3 cellular contexts compared by ENCODE assay signal in the genomic region with DNA sequence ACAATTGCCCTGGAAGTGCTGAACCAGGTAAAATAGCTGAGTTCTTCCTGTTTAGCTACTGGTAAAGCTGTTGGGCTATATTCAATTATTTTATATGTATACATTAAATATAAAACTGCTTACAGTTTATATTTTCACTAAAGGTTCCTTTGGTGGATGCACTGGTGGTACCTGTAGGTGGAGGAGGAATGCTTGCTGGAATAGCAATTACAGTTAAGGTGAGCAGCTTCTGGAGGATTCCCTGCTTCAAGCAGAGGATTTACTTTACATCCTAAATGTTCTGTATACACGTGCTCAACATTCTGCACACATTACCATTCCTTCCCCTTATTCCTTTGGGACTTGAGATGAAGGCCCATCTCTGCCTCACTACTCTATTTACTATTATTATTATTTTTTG.
TF ChIP-seq lines count a peak whose summit lies in the region.

No MANE protein-coding gene starts in this region.

TF ChIP-seq in HepG2, 621 proteins besides CTCF, POLR2A, EP300 and RAD21:
- TF ChIP-seq SNAPC2 (CRISPR knock-in tag; IDR thresholded peaks at IDR 0.05) (no peak), ZNF12 (CRISPR knock-in tag; IDR thresholded peaks at IDR 0.05) (no peak), ZNF784 (CRISPR knock-in tag; IDR thresholded peaks at IDR 0.05; ENCODE audit: borderline replicate concordance) (no peak), ZFAT (CRISPR knock-in tag; conservative IDR thresholded peaks at IDR 0.05) (no peak), STAT5B (CRISPR knock-in tag; IDR thresholded peaks at IDR 0.05) (no peak), GLMP (CRISPR knock-in tag; IDR thresholded peaks at IDR 0.05; ENCODE audit: borderline replicate concordance) (no peak), MAZ (IDR thresholded peaks at IDR 0.05; ENCODE audit: borderline replicate concordance, low read depth, low read length) (no peak), MAZ (CRISPR knock-in tag; IDR thresholded peaks at IDR 0.05; ENCODE audit: low read depth) (no peak), KLF11 (CRISPR knock-in tag; IDR thresholded peaks at IDR 0.05) (no peak), POLR2G (IDR thresholded peaks at IDR 0.05; ENCODE audit: low read depth, low read length) (peak; percentile 37; the same call in 1 of the 2 replicates), GMEB2 (CRISPR knock-in tag; IDR thresholded peaks at IDR 0.05; ENCODE audit: low read depth) (no peak), HNRNPUL1 (IDR thresholded peaks at IDR 0.05; ENCODE audit: low read depth, low read length) (no peak), TOPORS (CRISPR knock-in tag; IDR thresholded peaks at IDR 0.05) (no peak), RBFOX2 (IDR thresholded peaks at IDR 0.05; ENCODE audit: low read depth, low read length) (0 out of 2 replicates have a peak, but pooled peaks have one; percentile 20), SAFB2 (CRISPR knock-in tag; IDR thresholded peaks at IDR 0.05; ENCODE audit: borderline replicate concordance, low read depth) (no peak), FLYWCH1 (CRISPR knock-in tag; IDR thresholded peaks at IDR 0.05) (no peak), SP1 (IDR thresholded peaks at IDR 0.05) (no peak), SP1 (CRISPR knock-in tag; IDR thresholded peaks at IDR 0.05) (no peak), AGO2 (optimal IDR thresholded peaks at IDR 0.05; ENCODE audit: low read depth, low read length) (peak; percentile 5)
- TF ChIP-seq, protein P1, sequence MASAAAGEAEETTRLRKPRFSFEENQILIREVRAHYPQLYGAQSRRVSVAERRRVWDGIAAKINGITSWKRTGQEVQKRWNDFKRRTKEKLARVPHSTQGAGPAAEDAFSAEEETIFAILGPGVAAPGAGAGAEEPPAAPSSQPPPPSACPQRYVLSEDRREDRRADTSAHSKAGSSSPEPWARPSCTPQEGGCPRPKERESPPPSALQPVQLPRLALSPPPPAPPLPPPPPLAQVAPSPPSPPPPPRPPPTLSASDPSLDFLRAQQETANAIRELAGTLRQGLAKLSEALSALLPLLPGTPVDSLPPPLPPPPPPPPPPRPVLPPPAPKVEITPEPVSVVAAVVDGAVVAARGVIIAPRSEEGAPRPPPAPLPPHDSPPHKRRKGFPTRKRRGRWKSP (CRISPR knock-in tag; IDR thresholded peaks at IDR 0.05): no peak

TF ChIP-seq in A549, 52 proteins besides CTCF, POLR2A, EP300 and RAD21:
- TF ChIP-seq JUN (IDR thresholded peaks at IDR 0.05) (no peak), POLR2AphosphoS2 (conservative IDR thresholded peaks at IDR 0.05; ENCODE audit: low read length) (0 out of 2 replicates have a peak, but pooled peaks have one; percentile 58)

TF ChIP-seq in GM12891, 5 proteins besides CTCF, POLR2A, EP300 and RAD21:
- TF ChIP-seq POLR2AphosphoS5 (IDR thresholded peaks at IDR 0.05; ENCODE audit: low read depth, low read length): 0 out of 2 replicates have a peak, but pooled peaks have one; percentile 3
- TF ChIP-seq SPI1 (IDR thresholded peaks at IDR 0.05; ENCODE audit: low read depth, low read length): no peak
- TF ChIP-seq POU2F2 (IDR thresholded peaks at IDR 0.05; ENCODE audit: low read depth, low read length): no peak
